7 cellular contexts compared by ENCODE assay signal in the genomic region with DNA sequence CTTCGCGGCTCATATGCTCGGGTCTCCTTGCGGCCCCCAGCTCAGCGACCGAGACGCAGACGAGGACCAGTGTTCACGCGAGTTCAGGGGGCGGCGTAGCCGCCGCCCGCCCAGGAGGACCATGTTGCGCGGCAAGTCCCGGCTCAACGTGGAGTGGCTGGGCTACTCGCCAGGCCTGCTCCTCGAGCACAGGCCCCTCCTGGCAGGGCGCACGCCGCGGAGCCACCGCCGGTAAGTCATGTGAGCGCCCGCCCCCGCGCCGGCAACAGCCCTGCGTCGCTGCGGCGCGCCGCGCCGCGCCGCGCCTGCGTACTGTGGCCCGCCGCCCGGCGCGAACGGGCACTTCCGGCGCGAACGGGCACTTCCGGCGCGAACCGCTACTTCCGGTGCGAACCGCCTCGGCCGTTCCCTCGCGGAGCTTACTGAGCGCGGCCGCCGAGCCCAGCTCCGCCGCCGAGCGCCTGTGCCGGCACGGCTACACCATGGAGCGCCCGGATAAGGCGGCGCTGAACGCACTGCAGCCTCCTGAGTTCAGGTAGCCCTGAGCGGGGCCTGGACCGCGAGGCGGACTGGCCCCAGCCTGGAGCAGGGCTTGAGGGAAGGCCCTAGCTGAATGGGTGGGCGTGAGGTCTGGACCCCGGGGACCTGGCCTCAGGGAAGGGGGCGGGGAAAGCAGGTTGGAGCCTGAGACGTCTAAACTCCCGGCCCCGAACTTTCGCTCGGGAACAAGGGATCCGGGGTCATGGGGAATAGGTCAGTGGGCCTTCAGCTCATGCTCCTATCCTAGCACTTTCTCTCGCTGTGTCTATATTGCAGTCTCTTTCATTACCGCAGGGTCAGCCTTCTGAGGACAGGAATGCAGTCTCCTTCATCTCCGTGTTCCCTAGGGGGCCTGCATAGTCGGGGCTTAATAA. TPM values are rescaled to one million over a fixed set of nuclear protein-coding genes. Genes with fewer than 3 reads are reported as not detected.
A peak's percentile ranks its signal among the peaks of the same experiment; 100 is the strongest.
DNase-seq lines count a peak whose midpoint lies in the region; ATAC-seq and FAIRE-seq lines count a peak whose summit lies in the region.

A gene with protein sequence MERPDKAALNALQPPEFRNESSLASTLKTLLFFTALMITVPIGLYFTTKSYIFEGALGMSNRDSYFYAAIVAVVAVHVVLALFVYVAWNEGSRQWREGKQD (plus strand): TSS at position 380 of the 914 bp plus-strand sequence. CDS start 103 bp downstream, at position 483.

- ATAC-seq in HG02938 (IDR thresholded peaks at IDR 0.05; ENCODE audit: unreplicated experiment) = peak; percentile 59
- ATAC-seq in sciatic nerve = peak; percentile 96

- peak; percentile 54 for DNase-seq in GM18507 (ENCODE audit: extremely low spot score, insufficient read length, low read depth)
- DNase-seq in NCI-H1694 treated with DMSO at 0.1 percent for 48 hours (lab: John Stamatoyannopoulos, UW) = peak; percentile 77
- DNase-seq in T1000 (lab: John Stamatoyannopoulos, UW) = peak; percentile 58
- DNase-seq in astrocyte of the hippocampus (ENCODE audit: low read depth, low spot score) = peak; percentile 93
- DNase-seq in hypothalamus (lab: John Stamatoyannopoulos, UW) = peak; percentile 2 to 86 (median 61)
- DNase-seq in sciatic nerve (ENCODE audit: low spot score) = peak; percentile 93

- intact Hi-C loops in sciatic nerve (cut with DNase I) = no loop called here

- peak; percentile 68 for FAIRE-seq in GM18507 (lab: Jason Lieb, UNC)

RNA-seq across cellular contexts. Expression of the gene that starts here (rescaled TPM):
- 28.0 TPM for total RNA-seq in sciatic nerve

Comparison
In these comparisons a context has a peak if more than half of its experiments do, and no peak if none do; other contexts are left out.
1. Peak in every context shown above with its lines: DNase-seq and ATAC-seq.